Comparison of ENCODE assay signal across 19 cellular contexts in the genomic region with DNA sequence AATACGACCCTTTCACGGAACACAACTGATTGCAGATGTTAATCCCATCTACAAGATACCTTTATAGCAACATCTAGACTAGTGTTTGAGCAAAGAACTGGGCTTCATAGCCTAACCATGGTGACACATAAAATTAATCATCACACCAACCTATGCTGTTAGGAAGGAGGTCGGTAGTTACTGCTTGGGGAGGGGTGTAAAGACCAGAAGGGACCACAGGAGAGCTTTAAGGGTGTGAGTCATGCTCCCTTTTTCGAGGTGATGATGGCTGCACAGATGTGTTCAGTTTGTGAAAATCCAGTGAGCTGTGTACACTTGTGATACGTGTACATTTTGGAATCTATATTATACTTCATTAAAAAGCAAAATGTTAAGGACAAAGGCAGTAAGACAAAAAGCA.
"Had no signal": no experiment of that assay in that cellular context is flagged by ENCODE, and none has a peak within 500 bp of the region (broad histone marks: within the 10 kb centered on the region; RNA-seq: fewer than 3 reads in every experiment).

No MANE protein-coding gene starts in this region.

- DNase-seq: activated CD4-positive, alpha-beta T cell treated with anti-CD3 and anti-CD28 coated beads for 1 hour; activated CD4-positive, alpha-beta T cell treated with anti-CD3 and anti-CD28 coated beads, Interleukin-2, amount 50 U/mL, for 48 hours; activated CD8-positive, alpha-beta memory T cell treated with anti-CD3 and anti-CD28 coated beads, Interleukin-2, amount 10 ng/mL, durations not matched to agents 7 days and 5 days; activated naive CD4-positive, alpha-beta T cell; activated naive CD8-positive, alpha-beta T cell treated with anti-CD3 and anti-CD28 coated beads for 36 hours; amniotic stem cell; dermis blood vessel endothelial cell; effector memory CD4-positive, alpha-beta T cell; esophagus squamous epithelium; mesendoderm; naive thymus-derived CD4-positive, alpha-beta T cell; psoas muscle; right cardiac atrium; stimulated activated CD4-positive, alpha-beta T cell treated with anti-CD3 and anti-CD28 coated beads, Interleukin-2, amount 100 ng/mL, for 48 hours; T-helper 2 cell; WERI-Rb-1 had no signal

- H3K4me3 ChIP-seq: cardiac muscle cell, esophagus squamous epithelium, psoas muscle, tibial nerve had no signal

- H3K27ac ChIP-seq: cardiac muscle cell, esophagus squamous epithelium, psoas muscle, tibial nerve, WERI-Rb-1 had no signal

- ATAC-seq: activated CD8-positive, alpha-beta memory T cell treated with anti-CD3 and anti-CD28 coated beads, Interleukin-2, amount 10 ng/mL, durations not matched to agents 7 days and 5 days; activated T-helper 17 cell treated with anti-CD3 and anti-CD28 coated beads, Interleukin-2, amount 50 U/mL, for 72 hours; naive thymus-derived CD4-positive, alpha-beta T cell; psoas muscle; right cardiac atrium had no signal

- H3K27me3 ChIP-seq: cardiac muscle cell, esophagus squamous epithelium, tibial nerve had no signal

- H3K36me3 ChIP-seq: cardiac muscle cell, esophagus squamous epithelium, tibial nerve, WERI-Rb-1 had no signal

- H3K9me3 ChIP-seq: esophagus squamous epithelium, psoas muscle, tibial nerve had no signal
